ENCODE assay signal across 16 cellular contexts in the genomic region with DNA sequence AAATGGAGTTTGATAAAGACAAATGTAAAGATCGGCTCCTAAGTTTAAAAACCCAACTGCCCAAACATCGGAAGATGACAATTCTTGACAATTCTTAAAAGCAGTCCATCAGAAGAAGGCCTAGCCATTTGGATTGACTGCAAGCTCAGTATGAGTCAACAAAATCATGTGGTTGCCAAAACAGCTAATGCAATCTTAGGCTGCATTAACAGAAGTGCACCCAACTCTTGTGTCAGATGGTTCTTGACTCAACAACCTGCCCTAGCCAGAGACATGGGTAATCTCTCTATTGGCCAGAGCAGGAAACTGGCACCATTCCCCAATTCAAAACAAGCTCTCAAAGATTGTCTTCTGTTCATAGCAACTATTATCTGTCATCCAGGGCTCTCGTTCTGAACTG. TPM values are rescaled to one million over a fixed set of nuclear protein-coding genes. Genes with fewer than 3 reads are reported as not detected.
DNase-seq lines count a peak whose midpoint lies in the region; ATAC-seq, FAIRE-seq and TF ChIP-seq lines count a peak whose summit lies in the region.
"Had no signal": no experiment of that assay in that cellular context is flagged by ENCODE, and none has a peak within 500 bp of the region (broad histone marks: within the 10 kb centered on the region; RNA-seq: fewer than 3 reads in every experiment).

No MANE protein-coding gene starts in this region.

- no peak overlapping the region for H2AFZ ChIP-seq in GM23338

- H3K4me1 Mint-ChIP-seq in GM23338 = no peaks in the 10 kb centered on the region
- H3K4me1 Mint-ChIP-seq: endodermal cell, H9 had no signal

- intact Hi-C loops in gastrocnemius medialis (cut with DNase I; ENCODE audit: low total_unique reads) = no loop called here

- no peaks in the 10 kb centered on the region; the same call in 2 of the 3 replicates for H3K9me3 Mint-ChIP-seq in GM23338
- H3K9me3 Mint-ChIP-seq: activated T-helper 2 cell treated with anti-CD3 and anti-CD28 coated beads, Interferon-gamma antibody, Interleukin-2, Interleukin-4, amounts not matched to agents 10 μg/mL and 5 μg/mL and 100 μg/mL, durations not matched to agents 14 hours and 24 hours and 36 hours; endodermal cell; H9 had no signal

- no peak overlapping the region for H3K27ac Mint-ChIP-seq in GM23338
- H3K27ac Mint-ChIP-seq: activated T-helper 2 cell treated with anti-CD3 and anti-CD28 coated beads, Interferon-gamma antibody, Interleukin-2, Interleukin-4, amounts not matched to agents 10 μg/mL and 5 μg/mL and 100 μg/mL, durations not matched to agents 14 hours and 24 hours and 36 hours; endodermal cell had no signal

- H3K79me2 ChIP-seq in GM23338 (replicated peaks; ENCODE audit: insufficient read depth) = no peaks in the 10 kb centered on the region

- peak; percentile 21 for DNase-seq in DMS53 (lab: John Stamatoyannopoulos, UW)
- DNase-seq in DMS53 treated with DMSO at 0.1 percent for 48 hours (lab: John Stamatoyannopoulos, UW; ENCODE audit: unreplicated experiment) = no peak
- peak; percentile 30 for DNase-seq in RCC 7860 (ENCODE audit: low spot score)
- DNase-seq in fibroblast of pulmonary artery (ENCODE audit: low read depth) = peak; percentile 97
- peak; percentile 31 to 58 for DNase-seq in gastrocnemius medialis
- no peak for DNase-seq in GM23338 (ENCODE audit: low spot score)
- DNase-seq in Peyer's patch = no peak
- DNase-seq: endodermal cell; H9; NCI-H510A; stimulated activated CD4-positive, alpha-beta T cell treated with anti-CD3 and anti-CD28 coated beads, Interleukin-15, amount 100 ng/mL, for 24 hours; T-helper 9 cell had no signal

- H3K36me3 ChIP-seq in gastrocnemius medialis (no peaks in the 10 kb centered on the region), GM23338 (ENCODE audit: insufficient read depth) (no peaks in the 10 kb centered on the region), Peyer's patch (no peaks in the 10 kb centered on the region)

- no peak for FAIRE-seq in RCC 7860 (lab: Jason Lieb, UNC)

- H4K20me1 ChIP-seq in GM23338 (replicated peaks; ENCODE audit: insufficient read depth) = no peaks in the 10 kb centered on the region

- peak; percentile 76 to 83 for ATAC-seq in gastrocnemius medialis
- ATAC-seq in GM23338 = no peak
- ATAC-seq in HG02870 (IDR thresholded peaks at IDR 0.05; ENCODE audit: unreplicated experiment) = no peak

- no peak overlapping the region for H3K4me3 Mint-ChIP-seq in GM23338
- H3K4me3 Mint-ChIP-seq: endodermal cell, H9 had no signal

- no peaks in the 10 kb centered on the region for H3F3A ChIP-seq in GM23338 (replicated peaks; ENCODE audit: low read depth)

- H3K27ac ChIP-seq in gastrocnemius medialis (no peak overlapping the region), GM23338 (ENCODE audit: low read depth) (no peak overlapping the region), Peyer's patch (no peak overlapping the region)
- H3K27ac ChIP-seq: 22Rv1 had no signal

- in situ Hi-C loops in gastrocnemius medialis (cut with MboI; ENCODE audit: low sequenced_read_pairs in 4 of 4) = loop anchor here in 2 of 4 donors (25.0 kb wide), 2 partner anchors 138 to 313 kb away; a partner anchor contains a TSS

- peaks cover 4% of the 10 kb centered on the region for H3K27me3 Mint-ChIP-seq in GM23338 (ENCODE audit: insufficient read depth, low read depth, poor library complexity)

- no peak overlapping the region for H3K4me2 ChIP-seq in GM23338

- no peak for TF ChIP-seq CTCF in fibroblast of pulmonary artery (IDR thresholded peaks at IDR 0.05; ENCODE audit: low read length, missing control alignments)
- no peak for TF ChIP-seq CTCF in gastrocnemius medialis (IDR thresholded peaks at IDR 0.05 in 4 of 5, conservative IDR thresholded peaks at IDR 0.05 in 1 of 5)
- TF ChIP-seq CTCF in GM23338 (conservative IDR thresholded peaks at IDR 0.05; ENCODE audit: low read depth in 2 of 2) = no peak
- TF ChIP-seq CTCF in Peyer's patch (IDR thresholded peaks at IDR 0.05) = no peak

- H3K4me3 ChIP-seq in fibroblast of pulmonary artery (replicated peaks; ENCODE audit: low read depth, low read length) (no peak overlapping the region), gastrocnemius medialis (no peak overlapping the region), GM23338 (no peak overlapping the region), Peyer's patch (no peak overlapping the region)

- H3K9me3 ChIP-seq in gastrocnemius medialis = no peaks in the 10 kb centered on the region
- no peaks in the 10 kb centered on the region for H3K9me3 ChIP-seq in Peyer's patch

- no peaks in the 10 kb centered on the region for H3K27me3 ChIP-seq in gastrocnemius medialis
- H3K27me3 ChIP-seq in GM23338 (ENCODE audit: insufficient read depth) = no peaks in the 10 kb centered on the region
- no peaks in the 10 kb centered on the region for H3K27me3 ChIP-seq in Peyer's patch

- H3K4me1 ChIP-seq in gastrocnemius medialis = no peaks in the 10 kb centered on the region
- H3K4me1 ChIP-seq in GM23338 (ENCODE audit: insufficient read depth) = no peaks in the 10 kb centered on the region
- peaks cover 0 to 19% (median 0%) of the 10 kb centered on the region in 4 donors for H3K4me1 ChIP-seq in Peyer's patch

- 0 out of 2 replicates have a peak, but pooled peaks cover 8% of the 10 kb centered on the region for H3K9me2 ChIP-seq in GM23338 (ENCODE audit: insufficient read depth)

- H3K36me3 Mint-ChIP-seq in GM23338 (ENCODE audit: low read depth) = no peaks in the 10 kb centered on the region

- TF ChIP-seq POLR2A in gastrocnemius medialis (IDR thresholded peaks at IDR 0.05) (no peak), Peyer's patch (IDR thresholded peaks at IDR 0.05) (no peak)

TF ChIP-seq in GM23338, 12 proteins besides CTCF, POLR2A, EP300 and RAD21 (continues in another document):
- TF ChIP-seq CREB1 (CRISPR knock-in tag; IDR thresholded peaks at IDR 0.05; ENCODE audit: low read depth) = no peak
- no peak for TF ChIP-seq ZNF331 (CRISPR knock-in tag; IDR thresholded peaks at IDR 0.05; ENCODE audit: low read depth)

RNA-seq across cellular contexts. Expression of a gene that starts 9.9 kb away (rescaled TPM):
- total RNA-seq in gastrocnemius medialis (1 to 10 TPM in 3 of 4 donors, under 1 TPM in 1; 0.39 to 5.0 (median 3.4) TPM), Peyer's patch (10 to 100 TPM in 1 of 4 donors, 1 to 10 TPM in 3; 1.6 to 13.2 (median 5.6) TPM)
- not detected in 2 replicates for total RNA-seq in GM23338 (2014; rRNA removed; shearing (Covaris generic))
- polyA plus RNA-seq in GM23338 (2016; fragmentation: Nextera tagmentation; extraction: Ambion mirVana) = 0.45 TPM in 1 of 2 replicates, not detected in the other
- total RNA-seq: H9 had no signal

RNA-seq across cellular contexts. Expression of a gene that starts 35.4 kb away (rescaled TPM):
- total RNA-seq in gastrocnemius medialis = 10 to 100 TPM; 10.8 to 14.6 (median 13.0) TPM
- 75.4 and 90.8 TPM in 2 replicates for total RNA-seq in GM23338 (2014; rRNA removed; shearing (Covaris generic))
- polyA plus RNA-seq in GM23338 (2016; fragmentation: Nextera tagmentation; extraction: Ambion mirVana) = 95.9 and 98.9 TPM in 2 replicates
- total RNA-seq in Peyer's patch = 10 to 100 TPM; 57.9 to 86.7 (median 67.9) TPM

RNA-seq across cellular contexts. Expression of a gene that starts 53.0 kb away (rescaled TPM):
- total RNA-seq in gastrocnemius medialis (not detected), Peyer's patch (under 1 TPM in 1 of 4 donors, not detected in 3; 0.85 TPM)
- total RNA-seq in GM23338 (2014; rRNA removed; shearing (Covaris generic)) = not detected in 2 replicates
- 0.10 TPM in 1 of 2 replicates, not detected in the other for polyA plus RNA-seq in GM23338 (2016; fragmentation: Nextera tagmentation; extraction: Ambion mirVana)
- total RNA-seq: activated T-helper 2 cell treated with anti-CD3 and anti-CD28 coated beads, Interferon-gamma antibody, Interleukin-2, Interleukin-4, amounts not matched to agents 10 μg/mL and 5 μg/mL and 100 μg/mL, durations not matched to agents 14 hours and 24 hours and 36 hours; endodermal cell; H9; mesenteric fat pad had no signal

Comparison
In these comparisons a context has a peak if more than half of its experiments do, and no peak if none do; other contexts are left out.
1. DNase-seq: peak in DMS53 (single experiment), RCC 7860 (single experiment), fibroblast of pulmonary artery (single experiment) and gastrocnemius medialis (2 of 2); none in DMS53 treated with DMSO at 0.1 percent for 48 hours (single experiment), GM23338 (single experiment) and Peyer's patch (0 of 3).
2. ATAC-seq: peak in gastrocnemius medialis (2 of 2); none in GM23338 (single experiment) and HG02870 (single experiment).